ENCODE assay signal across 8 cellular contexts in genomic region chr10:17001961-17002749, GRCh38.
A peak's percentile ranks its signal among the peaks of the same experiment; 100 is the strongest.
DNase-seq lines count a peak whose midpoint lies in the region; ATAC-seq and FAIRE-seq lines count a peak whose summit lies in the region.

No MANE protein-coding gene starts in this region.

- DNase-seq in GM18507 (ENCODE audit: extremely low spot score, insufficient read length, low read depth) (no peak), left cardiac atrium (peak; percentile 41), islet precursor cell (no peak), RPMI8226 (no peak), SIG-M5 (lab: John Stamatoyannopoulos, UW) (no peak)
- no peak for DNase-seq in activated T-cell treated with anti-CD3 and anti-CD28 coated beads, Interleukin-2, amount 50 U/mL, for 4 hours

- peaks cover 50% of the 10 kb centered on the region for H3K4me1 Mint-ChIP-seq in activated T-cell treated with anti-CD3 and anti-CD28 coated beads, Interleukin-2, amount 50 U/mL, for 4 hours (ENCODE audit: low read depth)

- no peaks in the 10 kb centered on the region for H3K27me3 Mint-ChIP-seq in activated T-cell treated with anti-CD3 and anti-CD28 coated beads, Interleukin-2, amount 50 U/mL, for 4 hours (ENCODE audit: low read depth)

- intact Hi-C loops in left cardiac atrium (cut with DNase I) = loop anchor here in 1 of 2 donors (10.0 kb wide), 1 partner anchor 223 kb away; the partner anchor contains the start of gene VIM

- no peak overlapping the region for H3K9ac ChIP-seq in stomach smooth muscle (ENCODE audit: low read length in 2 of 2)

- H3K27me3 ChIP-seq in stomach smooth muscle (ENCODE audit: control insufficient read depth in 1 of 2, insufficient read depth in 2 of 2, low read length in 2 of 2) = no peaks in the 10 kb centered on the region

- peaks cover 23% of the 10 kb centered on the region for H3K4me1 ChIP-seq in stomach smooth muscle (ENCODE audit: control insufficient read depth, insufficient read depth, low read length)

- H3K9me3 Mint-ChIP-seq in activated T-cell treated with anti-CD3 and anti-CD28 coated beads, Interleukin-2, amount 50 U/mL, for 4 hours = no peaks in the 10 kb centered on the region

- H3K9me3 ChIP-seq in stomach smooth muscle (ENCODE audit: control insufficient read depth in 2 of 2, low read length in 2 of 2) = no peaks in the 10 kb centered on the region

- H3K4me3 ChIP-seq in stomach smooth muscle (ENCODE audit: low read length in 2 of 2) = no peak overlapping the region

- no peaks in the 10 kb centered on the region for H3K36me3 Mint-ChIP-seq in activated T-cell treated with anti-CD3 and anti-CD28 coated beads, Interleukin-2, amount 50 U/mL, for 4 hours (ENCODE audit: insufficient read depth)

- FAIRE-seq in GM18507 (lab: Jason Lieb, UNC) = peak; percentile 74

- no peaks in the 10 kb centered on the region for H3K36me3 ChIP-seq in stomach smooth muscle (ENCODE audit: control insufficient read depth in 2 of 2, insufficient read depth in 2 of 2, low read length in 2 of 2)

- peak; percentile 72 for ATAC-seq in HG02938 (IDR thresholded peaks at IDR 0.05; ENCODE audit: unreplicated experiment)
- ATAC-seq in activated T-cell treated with anti-CD3 and anti-CD28 coated beads, Interleukin-2, amount 50 U/mL, for 4 hours = peak; percentile 47 to 58
- ATAC-seq in left cardiac atrium = peak; percentile 81 to 86

- H3K4me3 Mint-ChIP-seq in activated T-cell treated with anti-CD3 and anti-CD28 coated beads, Interleukin-2, amount 50 U/mL, for 4 hours = peak overlapping the region; percentile 57

- peak overlapping the region; percentile 80 for H3K27ac ChIP-seq in stomach smooth muscle (ENCODE audit: low read length)
